29 cellular contexts compared by ENCODE assay signal in the genomic region with DNA sequence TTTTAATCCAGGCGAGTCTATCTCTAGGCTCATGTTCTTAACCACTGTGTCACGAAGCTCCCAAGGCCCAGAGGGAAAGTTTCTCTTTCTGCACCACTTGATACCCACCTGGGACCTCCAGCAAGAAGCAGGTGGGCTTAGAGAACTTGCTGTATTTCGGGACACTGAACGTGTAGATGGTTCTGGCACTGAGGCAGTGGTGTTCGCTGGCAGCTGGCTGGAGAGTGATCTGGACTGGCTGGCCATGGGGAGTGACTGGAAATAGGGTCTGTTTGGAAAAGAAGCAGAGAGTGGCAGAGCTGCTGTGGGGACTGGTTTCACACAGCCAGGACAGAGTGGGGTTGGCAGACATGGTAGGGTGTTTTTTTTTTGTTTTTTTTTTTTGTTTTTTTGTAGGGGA. TPM values are rescaled to one million over a fixed set of nuclear protein-coding genes. Genes with fewer than 3 reads are reported as not detected.
"Had no signal": no experiment of that assay in that cellular context is flagged by ENCODE, and none has a peak within 500 bp of the region (broad histone marks: within the 10 kb centered on the region; RNA-seq: fewer than 3 reads in every experiment).

No MANE protein-coding gene starts in this region.

- H3K4me1 ChIP-seq: ascending aorta had no signal

- H3K27ac Mint-ChIP-seq: activated CD8-positive, alpha-beta T cell treated with anti-CD3 and anti-CD28 coated beads for 36 hours; activated naive CD8-positive, alpha-beta T cell treated with anti-CD3 and anti-CD28 coated beads, Interleukin-2, amount 50 U/mL, for 24 hours; activated T-cell treated with anti-CD3 and anti-CD28 coated beads, Interleukin-2, amount 50 U/mL, for 72 hours had no signal

- H3K9me3 ChIP-seq: ascending aorta, body of pancreas had no signal

- H3K27ac ChIP-seq: ascending aorta, body of pancreas, SK-N-MC had no signal

- H3K36me3 ChIP-seq: ascending aorta had no signal

- H3K36me3 Mint-ChIP-seq: activated naive CD4-positive, alpha-beta T cell treated with anti-CD3 and anti-CD28 coated beads, Interleukin-2, amount 50 U/mL, for 72 hours had no signal

- ATAC-seq: activated CD4-positive, CD25-positive, alpha-beta regulatory T cell treated with anti-CD3 and anti-CD28 coated beads, Interleukin-2, amount 50 U/mL, for 24 hours; activated CD8-positive, alpha-beta T cell treated with anti-CD3 and anti-CD28 coated beads for 36 hours; activated naive CD4-positive, alpha-beta T cell treated with anti-CD3 and anti-CD28 coated beads, Interleukin-2, amount 50 U/mL, for 72 hours; activated naive CD8-positive, alpha-beta T cell treated with anti-CD3 and anti-CD28 coated beads, Interleukin-2, amount 50 U/mL, for 24 hours; activated T-cell treated with anti-CD3 and anti-CD28 coated beads, Interleukin-2, amount 50 U/mL, for 72 hours; body of pancreas; Panc1; Right ventricle myocardium inferior had no signal

- H3K4me3 Mint-ChIP-seq: activated CD8-positive, alpha-beta T cell treated with anti-CD3 and anti-CD28 coated beads for 36 hours; activated naive CD8-positive, alpha-beta T cell treated with anti-CD3 and anti-CD28 coated beads, Interleukin-2, amount 50 U/mL, for 24 hours; activated T-cell treated with anti-CD3 and anti-CD28 coated beads, Interleukin-2, amount 50 U/mL, for 72 hours; central memory CD8-positive, alpha-beta T cell had no signal

- H3K27me3 Mint-ChIP-seq: activated CD8-positive, alpha-beta T cell treated with anti-CD3 and anti-CD28 coated beads for 36 hours; activated naive CD8-positive, alpha-beta T cell treated with anti-CD3 and anti-CD28 coated beads, Interleukin-2, amount 50 U/mL, for 24 hours; central memory CD8-positive, alpha-beta T cell had no signal

- H3K4me1 Mint-ChIP-seq: activated naive CD8-positive, alpha-beta T cell treated with anti-CD3 and anti-CD28 coated beads, Interleukin-2, amount 50 U/mL, for 24 hours; central memory CD8-positive, alpha-beta T cell had no signal

- H3K4me3 ChIP-seq: ascending aorta, body of pancreas, SK-N-MC had no signal

- DNase-seq: activated CD4-positive, alpha-beta T cell treated with anti-CD3 and anti-CD28 coated beads for 4 hours; activated CD8-positive, alpha-beta memory T cell treated with anti-CD3 and anti-CD28 coated beads, Interleukin-2, amount 50 U/mL, for 4 hours; activated CD8-positive, alpha-beta T cell treated with anti-CD3 and anti-CD28 coated beads for 36 hours; activated naive CD4-positive, alpha-beta T cell treated with Interleukin-2 at 50 U/mL for 16 hours; activated naive CD8-positive, alpha-beta T cell treated with anti-CD3 and anti-CD28 coated beads, Interleukin-2, amount 50 U/mL, for 24 hours; activated T-cell treated with anti-CD3 and anti-CD28 coated beads, Interleukin-2, amount 50 U/mL, for 72 hours; amniotic stem cell; body of pancreas; KG1; NCI-H1092; NCI-H1417; NCI-H2029; NCI-H2107; NCI-H2171 treated with DMSO at 0.1 percent for 48 hours; NCI-H226; NCI-H526; NCI-H82; OCI-M1; RPMI8226; T-helper 1 cell had no signal

- H3K27me3 ChIP-seq: body of pancreas had no signal

- H3K9me3 Mint-ChIP-seq: activated CD8-positive, alpha-beta T cell treated with anti-CD3 and anti-CD28 coated beads for 36 hours; activated naive CD4-positive, alpha-beta T cell treated with anti-CD3 and anti-CD28 coated beads, Interleukin-2, amount 50 U/mL, for 72 hours; activated naive CD8-positive, alpha-beta T cell treated with anti-CD3 and anti-CD28 coated beads, Interleukin-2, amount 50 U/mL, for 24 hours; activated T-cell treated with anti-CD3 and anti-CD28 coated beads, Interleukin-2, amount 50 U/mL, for 72 hours; central memory CD8-positive, alpha-beta T cell had no signal

RNA-seq across cellular contexts. Expression of a gene that starts 16.4 kb away (rescaled TPM):
- total RNA-seq: activated CD8-positive, alpha-beta T cell treated with anti-CD3 and anti-CD28 coated beads for 36 hours; activated naive CD4-positive, alpha-beta T cell treated with anti-CD3 and anti-CD28 coated beads, Interleukin-2, amount 50 U/mL, for 72 hours; activated T-cell treated with anti-CD3 and anti-CD28 coated beads, Interleukin-2, amount 50 U/mL, for 72 hours; ascending aorta; LHCN-M2; T-helper 2 cell treated with Interferon-gamma antibody and Interleukin-4, amounts not matched to agents 100 ng/mL and 5 ng/mL, for 36 hours had no signal

RNA-seq across cellular contexts. Expression of a gene that starts 27.7 kb away (rescaled TPM):
- total RNA-seq: LHCN-M2 had no signal

RNA-seq across cellular contexts. Expression of a gene that starts 47.4 kb away (rescaled TPM):
- total RNA-seq: activated CD8-positive, alpha-beta T cell treated with anti-CD3 and anti-CD28 coated beads for 36 hours; activated naive CD4-positive, alpha-beta T cell treated with anti-CD3 and anti-CD28 coated beads, Interleukin-2, amount 50 U/mL, for 72 hours; activated T-cell treated with anti-CD3 and anti-CD28 coated beads, Interleukin-2, amount 50 U/mL, for 72 hours; LHCN-M2; T-helper 2 cell treated with Interferon-gamma antibody and Interleukin-4, amounts not matched to agents 100 ng/mL and 5 ng/mL, for 36 hours had no signal
